In the genomic region with DNA sequence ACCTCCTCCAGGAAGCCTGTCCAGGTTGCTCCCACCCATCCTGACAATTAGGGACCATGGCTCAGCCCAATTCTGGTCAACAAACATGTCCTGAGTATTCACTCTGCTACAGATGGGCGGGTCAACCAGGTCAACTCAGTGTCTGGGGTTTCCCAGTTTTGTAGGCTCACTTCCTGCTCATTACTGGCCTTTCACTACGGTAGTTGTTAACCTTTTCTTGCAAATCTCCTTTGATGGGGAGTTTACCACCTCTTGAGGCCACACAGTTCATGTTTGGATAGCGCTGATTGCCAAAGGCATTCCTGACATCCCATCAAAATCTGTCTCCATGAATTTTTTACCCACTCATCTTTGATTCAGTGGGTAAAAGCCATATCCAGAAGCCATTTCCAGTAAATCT, we compare ENCODE assay signal across 1 cellular context.
TF ChIP-seq lines count a peak whose summit lies in the region.

No MANE protein-coding gene starts in this region.

TF ChIP-seq in H1, 55 proteins besides CTCF, POLR2A, EP300 and RAD21:
- TF ChIP-seq ASH2L (IDR thresholded peaks at IDR 0.05; ENCODE audit: low read length): no peak
- TF ChIP-seq JUN (IDR thresholded peaks at IDR 0.05; ENCODE audit: low read depth, low read length): no peak
- TF ChIP-seq, protein P1, sequence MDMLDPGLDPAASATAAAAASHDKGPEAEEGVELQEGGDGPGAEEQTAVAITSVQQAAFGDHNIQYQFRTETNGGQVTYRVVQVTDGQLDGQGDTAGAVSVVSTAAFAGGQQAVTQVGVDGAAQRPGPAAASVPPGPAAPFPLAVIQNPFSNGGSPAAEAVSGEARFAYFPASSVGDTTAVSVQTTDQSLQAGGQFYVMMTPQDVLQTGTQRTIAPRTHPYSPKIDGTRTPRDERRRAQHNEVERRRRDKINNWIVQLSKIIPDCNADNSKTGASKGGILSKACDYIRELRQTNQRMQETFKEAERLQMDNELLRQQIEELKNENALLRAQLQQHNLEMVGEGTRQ (IDR thresholded peaks at IDR 0.05; ENCODE audit: low read length): no peak
- no peak for TF ChIP-seq SRF (IDR thresholded peaks at IDR 0.05; ENCODE audit: low read depth, low read length)
- no peak for TF ChIP-seq NRF1 (IDR thresholded peaks at IDR 0.05; ENCODE audit: low read depth, low read length)
- no peak for TF ChIP-seq KDM5A (IDR thresholded peaks at IDR 0.05; ENCODE audit: low read length)
- TF ChIP-seq CEBPB (IDR thresholded peaks at IDR 0.05; ENCODE audit: low read depth, low read length): no peak
- TF ChIP-seq ATF3 (IDR thresholded peaks at IDR 0.05; ENCODE audit: insufficient read depth, low read depth, low read length): no peak
- no peak for TF ChIP-seq BACH1 (IDR thresholded peaks at IDR 0.05; ENCODE audit: low read length)
- TF ChIP-seq EGR1 (IDR thresholded peaks at IDR 0.05; ENCODE audit: borderline replicate concordance, low read depth, low read length): no peak
- TF ChIP-seq MAX (IDR thresholded peaks at IDR 0.05): no peak
- no peak for TF ChIP-seq RBBP5 (IDR thresholded peaks at IDR 0.05; ENCODE audit: borderline replicate concordance, low read depth, low read length)
- no peak for TF ChIP-seq TBP (IDR thresholded peaks at IDR 0.05; ENCODE audit: low read depth, low read length)
- TF ChIP-seq SUZ12 (IDR thresholded peaks at IDR 0.05; ENCODE audit: low read length): no peak
- no peak for TF ChIP-seq SIX5 (IDR thresholded peaks at IDR 0.05; ENCODE audit: low read depth, low read length)
- TF ChIP-seq RNF2 (IDR thresholded peaks at IDR 0.05; ENCODE audit: borderline replicate concordance, low read depth, low read length, missing control alignments, poor library complexity, severe bottlenecking): no peak
- no peak for TF ChIP-seq CBX5 (IDR thresholded peaks at IDR 0.05; ENCODE audit: low read depth, low read length)
TF ChIP-seq in H1: peak in this region for 0.
